ENCODE assay signal across 8 cellular contexts in the genomic region with DNA sequence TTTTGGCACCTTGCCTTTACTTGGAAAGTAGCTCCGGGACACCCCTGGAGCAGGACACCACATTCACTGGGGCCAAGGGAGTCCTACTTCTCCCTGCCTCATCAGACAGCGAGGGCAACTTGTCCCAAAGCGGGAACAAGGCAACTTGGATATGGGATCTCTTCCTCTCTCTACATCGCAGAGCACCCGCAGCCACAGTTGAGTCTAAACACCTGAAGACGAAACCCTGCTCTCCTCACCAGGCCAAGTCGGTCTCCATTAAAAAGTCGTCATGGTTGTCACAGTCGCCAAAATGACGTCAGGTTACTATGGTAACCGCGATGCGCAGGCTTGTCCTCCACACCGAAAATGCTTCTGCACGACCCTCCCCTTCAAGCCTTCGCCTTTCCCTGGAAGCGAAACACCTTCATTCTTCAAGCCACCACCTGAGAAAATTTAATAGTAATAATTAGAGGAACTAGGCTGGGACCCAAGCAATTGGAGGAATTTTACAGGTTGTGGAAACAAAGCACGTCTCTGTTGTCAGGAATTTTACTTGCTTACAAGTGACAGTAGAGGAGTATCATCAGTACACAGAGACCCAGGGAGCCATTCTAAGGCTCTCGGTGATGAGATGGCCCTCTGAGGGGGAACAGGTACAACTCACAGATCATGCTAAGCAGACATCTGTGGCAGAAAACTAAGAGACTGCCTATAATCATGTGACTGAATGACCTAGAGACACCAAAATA. TPM values are rescaled to one million over a fixed set of nuclear protein-coding genes. Genes with fewer than 3 reads are reported as not detected.
A peak's percentile ranks its signal among the peaks of the same experiment; 100 is the strongest.
DNase-seq lines count a peak whose midpoint lies in the region; ATAC-seq and TF ChIP-seq lines count a peak whose summit lies in the region.

No MANE protein-coding gene starts in this region.

- intact Hi-C loops in left colon (cut with DNase I, micrococcal nuclease): no loop called here

- peak overlapping the region; percentile 32 for H3K4me3 ChIP-seq in WERI-Rb-1 (ENCODE audit: low read depth, low read length)

- no peak for TF ChIP-seq CTCF in WERI-Rb-1 (IDR thresholded peaks at IDR 0.05; ENCODE audit: low read depth, low read length)

- no peaks in the 10 kb centered on the region for H3K36me3 ChIP-seq in WERI-Rb-1

- peak; percentile 68 for DNase-seq in ACHN
- peak; percentile 12 for DNase-seq in GM19238 (ENCODE audit: insufficient read length, low spot score)
- DNase-seq in WERI-Rb-1: peak; percentile 26
- peak; percentile 83 for DNase-seq in cerebellar cortex (ENCODE audit: low spot score)
- peak; percentile 29 to 35 for DNase-seq in left colon
- peak; percentile 19 to 27 (median 22) for DNase-seq in stimulated activated CD4-positive, alpha-beta T cell treated with anti-CD3 and anti-CD28 coated beads, TNF-alpha, amount 100 ng/mL, for 4 hours (ENCODE audit: low read depth in 3 of 3)
- DNase-seq in NCI-H1048 (lab: John Stamatoyannopoulos, UW): no peak

- in situ Hi-C loops in ACHN (cut with HindIII; ENCODE audit: low pct_ligation_motif_present, low pct_unique_long_range_greater_than_20kb, low sequenced_read_pairs): no loop called here

- ATAC-seq in HG03432 (IDR thresholded peaks at IDR 0.05; ENCODE audit: unreplicated experiment): peak; percentile 99
- ATAC-seq in left colon: peak; percentile 34

- H3K27me3 ChIP-seq in WERI-Rb-1 (ENCODE audit: insufficient read depth, low read depth, severe bottlenecking): peaks cover 12% of the 10 kb centered on the region

- no peaks in the 10 kb centered on the region for H3K9me3 ChIP-seq in WERI-Rb-1 (ENCODE audit: severe bottlenecking)

- no peak overlapping the region for H3K27ac ChIP-seq in WERI-Rb-1

RNA-seq across cellular contexts. Expression of a gene that starts 30.5 kb away (rescaled TPM):
- 10 to 100 TPM; 20.1 to 23.2 TPM for total RNA-seq in left colon

RNA-seq across cellular contexts. Expression of a gene that starts 35.6 kb away (rescaled TPM):
- under 1 TPM in 1 of 2 donors, not detected in 1; 0.27 TPM for total RNA-seq in left colon

RNA-seq across cellular contexts. Expression of a gene that starts 52.9 kb away (rescaled TPM):
- 1 to 10 TPM; 7.3 to 8.3 TPM for total RNA-seq in left colon
